1 cellular context compared by ENCODE assay signal in genomic region chr19:2623743-2624142, GRCh38.
TF ChIP-seq lines count a peak whose summit lies in the region.

No MANE protein-coding gene starts in this region.

TF ChIP-seq in H1, 55 proteins besides CTCF, POLR2A, EP300 and RAD21 (continued from another document):
- TF ChIP-seq JUND (IDR thresholded peaks at IDR 0.05; ENCODE audit: low read length) (no peak), TEAD4 (IDR thresholded peaks at IDR 0.05; ENCODE audit: low read depth, low read length) (no peak), CHD1 (IDR thresholded peaks at IDR 0.05; ENCODE audit: low read depth, low read length) (no peak), CHD7 (IDR thresholded peaks at IDR 0.05; ENCODE audit: insufficient replicate concordance, low read length) (no peak), SP2 (IDR thresholded peaks at IDR 0.05; ENCODE audit: low read length) (no peak), SUZ12 (IDR thresholded peaks at IDR 0.05; ENCODE audit: low read length) (no peak), RFX5 (IDR thresholded peaks at IDR 0.05; ENCODE audit: borderline replicate concordance, low read depth, low read length) (no peak), TBP (IDR thresholded peaks at IDR 0.05; ENCODE audit: low read depth, low read length) (no peak), CREB1 (IDR thresholded peaks at IDR 0.05) (no peak)
